ENCODE assay signal across 25 cellular contexts in genomic region chr9:95754533-95755420, GRCh38.
DNase-seq lines count a peak whose midpoint lies in the region; ATAC-seq, FAIRE-seq and TF ChIP-seq lines count a peak whose summit lies in the region.
"Had no signal": no experiment of that assay in that cellular context is flagged by ENCODE, and none has a peak within 500 bp of the region (broad histone marks: within the 10 kb centered on the region; RNA-seq: fewer than 3 reads in every experiment).

No MANE protein-coding gene starts in this region.

- POLR2A ChIA-PET in HepG2 (lab: Yijun Ruan, JAX) (interaction anchor here (2.6 kb wide), 1 partner anchor 121 kb away, joined by 7 read pairs; the partner anchor contains the start of gene ERCC6L2), H1 (lab: Charles Lee; ENCODE audit: partially characterized antibody) (interaction anchor here (0.6 to 3.4 kb wide), 5 partner anchors 11 to 659 kb away, joined by 3 to 21 read pairs (median 14); partner anchors contain the start of gene ERCC6L2)
- POLR2A ChIA-PET in activated CD4-positive, alpha-beta T cell treated with anti-CD3 and anti-CD28 coated beads for 36 hours (lab: Charles Lee) = no interaction called here

- in situ Hi-C loops in HepG2 (cut with HindIII; ENCODE audit: extremely low pct_ligation_motif_present, low pct_unique_long_range_greater_than_20kb) = no loop called here

- H3K36me3 Mint-ChIP-seq in neural progenitor cell = no peaks in the 10 kb centered on the region
- no peaks in the 10 kb centered on the region for H3K36me3 Mint-ChIP-seq in activated CD4-positive, alpha-beta T cell treated with anti-CD3 and anti-CD28 coated beads for 36 hours (ENCODE audit: low read depth)
- H3K36me3 Mint-ChIP-seq: memory B cell had no signal

- H2BK12ac ChIP-seq in H1 (ENCODE audit: low read depth, low read length) = peak overlapping the region; percentile 86

- no peaks in the 10 kb centered on the region for H3K79me2 ChIP-seq in HepG2 (ENCODE audit: insufficient read depth, low read length)
- no peaks in the 10 kb centered on the region for H3K79me2 ChIP-seq in H1 (ENCODE audit: control insufficient read depth in 1 of 2, insufficient read depth in 2 of 2, low read length in 2 of 2)
- H3K79me2 ChIP-seq in neural progenitor cell (ENCODE audit: low read depth) = no peaks in the 10 kb centered on the region

- TF ChIP-seq CTCF in HepG2 (CRISPR knock-in tag; IDR thresholded peaks at IDR 0.05) (no peak), right lobe of liver (IDR thresholded peaks at IDR 0.05) (no peak), H1 (IDR thresholded peaks at IDR 0.05; ENCODE audit: control extremely low read depth in 1 of 3, insufficient read depth in 1 of 3, low read depth in 1 of 3, low read length in 3 of 3) (no peak), neural progenitor cell (IDR thresholded peaks at IDR 0.05) (no peak), WERI-Rb-1 (IDR thresholded peaks at IDR 0.05; ENCODE audit: low read depth, low read length) (no peak)

- no peaks in the 10 kb centered on the region for H3K36me3 ChIP-seq in HepG2 (replicated peaks in 1 of 2; ENCODE audit: control insufficient read depth in 1 of 2, insufficient read depth in 2 of 2, low read length in 2 of 2)
- no peaks in the 10 kb centered on the region for H3K36me3 ChIP-seq in right lobe of liver
- no peaks in the 10 kb centered on the region for H3K36me3 ChIP-seq in H1 (ENCODE audit: control insufficient read depth in 2 of 4, insufficient read depth in 4 of 4, low read length in 3 of 4)
- no peaks in the 10 kb centered on the region for H3K36me3 ChIP-seq in neural progenitor cell
- no peaks in the 10 kb centered on the region for H3K36me3 ChIP-seq in WERI-Rb-1
- H3K36me3 ChIP-seq: BLaER1, cardiac muscle cell, pancreas had no signal

- BruUV-seq in HepG2 (replicated peaks; lab: Mats Ljungman, UMichigan) = no TSS peak

- H3K23ac ChIP-seq in H1 (ENCODE audit: insufficient read length) = no peak overlapping the region

- 0 out of 2 replicates have a peak overlapping the region, but pooled peaks have one; percentile 40 for H2BK15ac ChIP-seq in H1 (ENCODE audit: low read length)

- TF ChIP-seq POLR2A in HepG2 (IDR thresholded peaks at IDR 0.05; ENCODE audit: insufficient read depth in 1 of 2, low read depth in 2 of 2, low read length in 2 of 2) = no peak
- TF ChIP-seq POLR2A in right lobe of liver (IDR thresholded peaks at IDR 0.05) = no peak
- no peak for TF ChIP-seq POLR2A in H1 (IDR thresholded peaks at IDR 0.05; ENCODE audit: control extremely low read depth in 1 of 2, low read depth in 2 of 2, low read length in 2 of 2)

- no peak overlapping the region for H4K8ac ChIP-seq in H1 (ENCODE audit: extremely low read depth, insufficient read depth, low read length)

- H4K20me1 ChIP-seq in HepG2 (ENCODE audit: insufficient read depth, low read length) (no peaks in the 10 kb centered on the region), H1 (replicated peaks in 1 of 2; ENCODE audit: control insufficient read depth in 1 of 2, insufficient read depth in 2 of 2, low read length in 2 of 2) (no peaks in the 10 kb centered on the region), neural progenitor cell (ENCODE audit: low read depth) (no peaks in the 10 kb centered on the region)
- H4K20me1 ChIP-seq: BLaER1 had no signal

- H2BK20ac ChIP-seq in H1 (ENCODE audit: low read length) = peak overlapping the region; percentile 68

- H3K4me2 ChIP-seq in HepG2 (ENCODE audit: low read depth, low read length) (peak overlapping the region; percentile 83; the same call in 1 of the 2 replicates), H1 (ENCODE audit: insufficient read depth in 1 of 2, low read depth in 2 of 2, low read length in 2 of 2) (peak overlapping the region; percentile 46 to 55), neural progenitor cell (peak overlapping the region; percentile 36)
- H3K4me2 ChIP-seq: BLaER1 had no signal

- peak overlapping the region; percentile 79; the same call in 1 of the 2 replicates for H3K18ac ChIP-seq in H1 (ENCODE audit: extremely low read depth, low read length)

- H3K4me3 Mint-ChIP-seq in neural progenitor cell = no peak overlapping the region
- H3K4me3 Mint-ChIP-seq in activated CD4-positive, alpha-beta T cell treated with anti-CD3 and anti-CD28 coated beads for 36 hours = no peak overlapping the region
- H3K4me3 Mint-ChIP-seq: memory B cell; naive thymus-derived CD4-positive, alpha-beta T cell had no signal

- peaks cover 45% of the 10 kb centered on the region for H3K4me1 ChIP-seq in HepG2 (ENCODE audit: insufficient read depth, low read length)
- peaks cover 0 to 7% (median 0%) of the 10 kb centered on the region in 4 donors for H3K4me1 ChIP-seq in right lobe of liver
- peaks cover 24 to 47% (median 27%) of the 10 kb centered on the region in 4 experiments for H3K4me1 ChIP-seq in H1 (replicated peaks in 1 of 4; ENCODE audit: control insufficient read depth in 3 of 4, insufficient read depth in 4 of 4, low read length in 3 of 4)
- peaks cover 45% of the 10 kb centered on the region for H3K4me1 ChIP-seq in neural progenitor cell
- H3K4me1 ChIP-seq: BLaER1, foreskin keratinocyte, pancreas had no signal

- no peaks in the 10 kb centered on the region for H3K79me1 ChIP-seq in H1 (ENCODE audit: low read depth, low read length)

- no peak overlapping the region for H4K5ac ChIP-seq in H1 (ENCODE audit: insufficient read length, low read depth, low read length)

- peaks cover 2% of the 10 kb centered on the region for H3K9me3 Mint-ChIP-seq in neural progenitor cell
- no peaks in the 10 kb centered on the region for H3K9me3 Mint-ChIP-seq in activated CD4-positive, alpha-beta T cell treated with anti-CD3 and anti-CD28 coated beads for 36 hours (ENCODE audit: low read depth)
- H3K9me3 Mint-ChIP-seq: memory B cell; naive thymus-derived CD4-positive, alpha-beta T cell had no signal

- DNase-seq in HepG2 (ENCODE audit: low spot score) (no peak), right lobe of liver (no peak), H1 (ENCODE audit: low read depth in 1 of 2, low spot score in 2 of 2) (peak in 1 of 2 experiments; percentile 50), neural progenitor cell (ENCODE audit: low spot score) (peak; percentile 75), WERI-Rb-1 (no peak)
- no peak for DNase-seq in activated CD4-positive, alpha-beta T cell treated with anti-CD3 and anti-CD28 coated beads for 36 hours
- DNase-seq: activated CD4-positive, alpha-beta T cell treated with anti-CD3 and anti-CD28 coated beads, Interleukin-2, amount 50 U/mL, for 48 hours; activated T-cell treated with anti-CD3 and anti-CD28 coated beads for 4 hours; Calu3; foreskin keratinocyte; HCEC 1CT; naive thymus-derived CD4-positive, alpha-beta T cell; NCI-H1105 treated with DMSO at 0.1 percent for 48 hours; NCI-H524 treated with DMSO at 0.1 percent for 48 hours; pancreas; Right ventricle myocardium superior; stimulated activated naive CD4-positive, alpha-beta T cell treated with Interleukin-2 at 50 U/mL for 16 hours; T-helper 2 cell had no signal

- no peak overlapping the region for H3K56ac ChIP-seq in H1 (replicated peaks; ENCODE audit: insufficient read length, low read depth, low read length)

- no peak overlapping the region for H3K9ac ChIP-seq in HepG2 (ENCODE audit: insufficient read depth, low read depth, low read length)
- H3K9ac ChIP-seq in H1 (replicated peaks in 1 of 4; ENCODE audit: extremely low read depth in 1 of 4, low read depth in 3 of 4, low read length in 3 of 4) = no peak overlapping the region
- no peak overlapping the region for H3K9ac ChIP-seq in neural progenitor cell
- H3K9ac ChIP-seq: BLaER1 had no signal

- no peaks in the 10 kb centered on the region; the same call in 1 of the 2 replicates for H3K23me2 ChIP-seq in H1 (ENCODE audit: low read depth, low read length)

- peaks cover 33% of the 10 kb centered on the region for H3K4me1 Mint-ChIP-seq in neural progenitor cell
- peaks cover 7% of the 10 kb centered on the region for H3K4me1 Mint-ChIP-seq in activated CD4-positive, alpha-beta T cell treated with anti-CD3 and anti-CD28 coated beads for 36 hours

- TF ChIP-seq RAD21 in HepG2 (CRISPR knock-in tag; IDR thresholded peaks at IDR 0.05) = no peak
- peak in 1 of 2 experiments; percentile 9; a peak in 1 of 4 replicates for TF ChIP-seq RAD21 in H1 (IDR thresholded peaks at IDR 0.05 in 1 of 2, conservative IDR thresholded peaks at IDR 0.05 in 1 of 2; ENCODE audit: low read depth in 2 of 2, low read length in 2 of 2)

- FAIRE-seq in HepG2 (lab: Jason Lieb, UNC) = no peak
- FAIRE-seq in H1 (lab: Jason Lieb, UNC) = peak; percentile 96
- FAIRE-seq: A204.1, pancreas had no signal

- no peak overlapping the region for H3K14ac ChIP-seq in H1 (ENCODE audit: insufficient read length)

- no peak overlapping the region for H3K27ac Mint-ChIP-seq in neural progenitor cell
- no peak overlapping the region for H3K27ac Mint-ChIP-seq in activated CD4-positive, alpha-beta T cell treated with anti-CD3 and anti-CD28 coated beads for 36 hours
- H3K27ac Mint-ChIP-seq: memory B cell had no signal

- no peak overlapping the region for H4K91ac ChIP-seq in H1 (replicated peaks; ENCODE audit: insufficient read length, low read length)

- peak overlapping the region; percentile 10 for H2BK120ac ChIP-seq in H1 (replicated peaks; ENCODE audit: low read depth, low read length)

- no peak overlapping the region for H3K4ac ChIP-seq in H1 (replicated peaks; ENCODE audit: insufficient read length, low read depth, low read length)

- H2BK5ac ChIP-seq in H1 (ENCODE audit: low read depth, low read length) = peak overlapping the region; percentile 48; the same call in 1 of the 2 replicates

- 60% methylated on average over 13 of the region's 15 CpGs for WGBS in HepG2 (ENCODE audit: low lambda C conversion rate)
- 75% methylated on average over 12 of the region's 15 CpGs for WGBS in right lobe of liver (ENCODE audit: insufficient coverage, low coverage, low lambda C conversion rate, missing lambda C conversion rate)
- 29% methylated on average over 15 of the region's 15 CpGs; no CpG with 5 or more reads in 1 of the 2 experiments for WGBS in H1 (ENCODE audit: extremely low coverage in 1 of 2, insufficient coverage in 1 of 2, insufficient read length in 1 of 2, insufficient replicate concordance in 2 of 2, low coverage in 1 of 2, low lambda C conversion rate in 2 of 2, missing lambda C conversion rate in 1 of 2), 2 experiments

- CTCF ChIA-PET in HepG2 (lab: Yijun Ruan, JAX; ENCODE audit: low intra/inter-chr PET ratio, low total read pairs) (no interaction called here), H1 (lab: Charles Lee; ENCODE audit: partially characterized antibody) (interaction anchor here (0.6 to 1.8 kb wide), 5 partner anchors 12 to 154 kb away, joined by 3 to 6 read pairs (median 4); no protein-coding TSS in a partner anchor)
- CTCF ChIA-PET in activated CD4-positive, alpha-beta T cell treated with anti-CD3 and anti-CD28 coated beads for 36 hours (lab: Charles Lee) = interaction anchor here (0.9 kb wide), 1 partner anchor 14 kb away, joined by 3 read pairs; no protein-coding TSS in a partner anchor

- TF ChIP-seq EP300 in HepG2 (IDR thresholded peaks at IDR 0.05; ENCODE audit: low read depth in 2 of 2, low read length in 2 of 2) (no peak), HepG2 (CRISPR knock-in tag; IDR thresholded peaks at IDR 0.05; ENCODE audit: borderline replicate concordance) (no peak), H1 (IDR thresholded peaks at IDR 0.05; ENCODE audit: borderline replicate concordance in 1 of 2, low read depth in 2 of 2, low read length in 2 of 2) (peak in 1 of 2 experiments; percentile 66; a peak in 1 of 3 replicates)

- H2AK5ac ChIP-seq in H1 (ENCODE audit: low read depth, low read length) = peak overlapping the region; percentile 93

- intact Hi-C loops in HepG2 (cut with micrococcal nuclease; ENCODE audit: unreplicated experiment) = no loop called here
- intact Hi-C loops in right lobe of liver (cut with DNase I) = no loop called here
- intact Hi-C loops in activated CD4-positive, alpha-beta T cell treated with anti-CD3 and anti-CD28 coated beads for 36 hours (cut with DNase I, micrococcal nuclease) = no loop called here

- H3K4me3 ChIP-seq in HepG2 (replicated peaks in 1 of 3; ENCODE audit: insufficient read depth in 1 of 3, low read depth in 2 of 3, low read length in 3 of 3) = no peak overlapping the region
- no peak overlapping the region for H3K4me3 ChIP-seq in right lobe of liver
- H3K4me3 ChIP-seq in H1 (ENCODE audit: extremely low read depth in 1 of 4, insufficient read depth in 2 of 4, low read depth in 3 of 4, low read length in 4 of 4) = peak overlapping the region in 2 of 4 experiments; percentile 4 to 39; a peak in 3 of 8 replicates
- H3K4me3 ChIP-seq in neural progenitor cell = no peak overlapping the region
- no peak overlapping the region for H3K4me3 ChIP-seq in WERI-Rb-1 (ENCODE audit: low read depth, low read length)
- H3K4me3 ChIP-seq: BLaER1, cardiac muscle cell, pancreas had no signal

- no peaks in the 10 kb centered on the region for H3K9me3 ChIP-seq in HepG2 (ENCODE audit: low read length)
- H3K9me3 ChIP-seq in right lobe of liver = no peaks in the 10 kb centered on the region
- no peaks in the 10 kb centered on the region for H3K9me3 ChIP-seq in H1 (ENCODE audit: insufficient read depth in 2 of 2, low read depth in 1 of 2, low read length in 1 of 2)
- no peaks in the 10 kb centered on the region for H3K9me3 ChIP-seq in neural progenitor cell (ENCODE audit: low read depth)
- H3K9me3 ChIP-seq in WERI-Rb-1 (ENCODE audit: severe bottlenecking) = no peaks in the 10 kb centered on the region
- H3K9me3 ChIP-seq: BLaER1, pancreas had no signal

- H3K27me3 ChIP-seq in HepG2 (ENCODE audit: control insufficient read depth in 1 of 2, insufficient read depth in 2 of 2, low read length in 2 of 2) = peaks cover 0 to 3% of the 10 kb centered on the region in 2 experiments; a peak in 1 of 5 replicates
- H3K27me3 ChIP-seq in right lobe of liver = no peaks in the 10 kb centered on the region
- peaks cover 0 to 31% (median 19%) of the 10 kb centered on the region in 4 experiments; a peak in 5 of 7 replicates for H3K27me3 ChIP-seq in H1 (replicated peaks in 1 of 4; ENCODE audit: control insufficient read depth in 3 of 4, extremely low read depth in 1 of 4, insufficient read depth in 3 of 4, low read length in 3 of 4)
- H3K27me3 ChIP-seq in neural progenitor cell = peaks cover 50% of the 10 kb centered on the region
- no peaks in the 10 kb centered on the region for H3K27me3 ChIP-seq in WERI-Rb-1 (ENCODE audit: insufficient read depth, low read depth, severe bottlenecking)
- H3K27me3 ChIP-seq: BLaER1, pancreas had no signal

- H3K27ac ChIP-seq in HepG2 (ENCODE audit: extremely low read length, insufficient read depth, low read length) (no peak overlapping the region), right lobe of liver (no peak overlapping the region), H1 (ENCODE audit: low read depth, low read length) (no peak overlapping the region), neural progenitor cell (no peak overlapping the region), WERI-Rb-1 (no peak overlapping the region)
- H3K27ac ChIP-seq: BLaER1, cardiac muscle cell, epithelial cell of prostate, foreskin keratinocyte, pancreas had no signal

- H2AFZ ChIP-seq in HepG2 (ENCODE audit: low read length) (no peak overlapping the region), H1 (ENCODE audit: low read length) (no peak overlapping the region), neural progenitor cell (replicated peaks) (no peak overlapping the region)

- peaks cover 12% of the 10 kb centered on the region for H3K27me3 Mint-ChIP-seq in neural progenitor cell (ENCODE audit: insufficient read depth, low read depth)
- peaks cover 7% of the 10 kb centered on the region for H3K27me3 Mint-ChIP-seq in activated CD4-positive, alpha-beta T cell treated with anti-CD3 and anti-CD28 coated beads for 36 hours

- H3F3A ChIP-seq in neural progenitor cell (ENCODE audit: low read depth) = no peaks in the 10 kb centered on the region

- ATAC-seq in HepG2 (no peak), right lobe of liver (no peak), GM21447 (IDR thresholded peaks at IDR 0.05; ENCODE audit: unreplicated experiment) (no peak), HG03354 (IDR thresholded peaks at IDR 0.05; ENCODE audit: poor library complexity, severe bottlenecking, unreplicated experiment) (no peak)
- ATAC-seq in activated CD4-positive, alpha-beta T cell treated with anti-CD3 and anti-CD28 coated beads for 36 hours = no peak
- ATAC-seq: foreskin keratinocyte; naive thymus-derived CD4-positive, alpha-beta T cell had no signal

Comparison
In these comparisons a context has a peak if more than half of its experiments do, and no peak if none do; other contexts are left out.
1. Of the 41 proteins assayed by ChIP-seq in both HepG2 and H1: peak only in HepG2: none; only in H1: MAX, POLR2AphosphoS5, SP1 and TCF12; in both: none; in neither: 34; mixed calls (peak in some experiments, not most) for 3.